9 cellular contexts compared by ENCODE assay signal in the genomic region with DNA sequence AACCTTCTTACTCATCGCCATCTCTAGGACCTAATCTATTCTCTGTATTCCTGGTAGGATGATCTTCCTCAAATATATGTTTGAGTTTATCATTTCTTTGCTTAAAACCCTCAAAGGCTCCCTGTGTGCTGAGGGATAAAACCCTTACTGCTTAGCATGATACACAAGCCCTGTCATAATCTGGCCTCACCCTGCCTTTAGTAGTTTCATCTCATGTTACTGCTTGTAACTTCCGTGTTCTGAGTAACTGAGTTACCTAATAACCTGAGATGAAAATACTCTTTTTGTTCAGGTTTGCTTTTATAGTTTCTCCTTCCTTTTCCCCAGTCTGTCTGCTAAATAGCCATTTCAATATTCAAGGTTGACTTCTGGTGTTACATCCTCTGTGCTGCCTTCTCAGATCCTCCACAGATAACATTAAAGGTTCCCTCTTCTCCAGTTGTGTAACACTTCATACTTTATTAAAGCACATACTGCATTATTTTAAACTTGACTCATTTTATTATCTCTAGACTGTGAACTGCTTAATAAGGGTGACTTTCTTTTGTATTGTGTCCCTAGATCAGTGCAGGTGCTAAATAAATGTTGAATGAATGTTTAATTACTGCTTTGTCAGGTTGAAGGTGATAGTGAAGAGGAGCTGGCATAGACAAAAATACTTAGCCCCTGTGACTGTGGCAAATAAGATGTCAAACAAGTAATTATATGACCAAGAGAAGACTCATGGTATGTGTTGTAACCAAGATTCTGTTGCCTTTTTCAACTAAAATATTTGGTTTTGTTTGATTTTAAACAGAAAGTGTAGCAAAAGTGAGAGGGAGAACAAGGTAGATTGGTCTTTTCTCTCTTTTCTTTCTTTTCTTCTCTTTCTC. TPM values are rescaled to one million over a fixed set of nuclear protein-coding genes. Genes with fewer than 3 reads are reported as not detected.
DNase-seq lines count a peak whose midpoint lies in the region; ATAC-seq and TF ChIP-seq lines count a peak whose summit lies in the region.
"Had no signal": no experiment of that assay in that cellular context is flagged by ENCODE, and none has a peak within 500 bp of the region (broad histone marks: within the 10 kb centered on the region; RNA-seq: fewer than 3 reads in every experiment).

No MANE protein-coding gene starts in this region.

- peak in 3 of 4 experiments; percentile 13 to 42 (median 42) for ATAC-seq in T-cell (replicated peaks in 1 of 4)
- peak; percentile 20 for ATAC-seq in left ventricle myocardium superior
- peak in 1 of 2 donors; percentile 47 for ATAC-seq in upper lobe of left lung (ENCODE audit: low FRiP score in 2 of 2)
- ATAC-seq in HG03039 (IDR thresholded peaks at IDR 0.05; ENCODE audit: unreplicated experiment), result no peak

- DNase-seq in activated naive CD4-positive, alpha-beta T cell treated with anti-CD3 and anti-CD28 coated beads, Interleukin-2, amount 50 U/mL, for 16 hours, result no peak
- DNase-seq in T-cell, result no peak
- DNase-seq in left ventricle myocardium superior, result no peak
- DNase-seq in upper lobe of left lung, result peak in 1 of 2 donors; percentile 31
- DNase-seq in dorsolateral prefrontal cortex, result no peak
- DNase-seq in NCI-H774 (lab: John Stamatoyannopoulos, UW), result no peak

- peaks cover 17% of the 10 kb centered on the region for H3K36me3 Mint-ChIP-seq in activated naive CD4-positive, alpha-beta T cell treated with anti-CD3 and anti-CD28 coated beads, Interleukin-2, amount 50 U/mL, for 24 hours
- peaks cover 13% of the 10 kb centered on the region for H3K36me3 Mint-ChIP-seq in T-cell

- H3K4me1 Mint-ChIP-seq in activated naive CD4-positive, alpha-beta T cell treated with anti-CD3 and anti-CD28 coated beads, Interleukin-2, amount 50 U/mL, for 24 hours, result peaks cover 70% of the 10 kb centered on the region
- peaks cover 58 to 66% (median 62%) of the 10 kb centered on the region in 3 donors for H3K4me1 Mint-ChIP-seq in T-cell

- no peaks in the 10 kb centered on the region for H3K9me3 Mint-ChIP-seq in activated naive CD4-positive, alpha-beta T cell treated with anti-CD3 and anti-CD28 coated beads, Interleukin-2, amount 50 U/mL, for 24 hours
- no peaks in the 10 kb centered on the region for H3K9me3 Mint-ChIP-seq in T-cell

- no peak overlapping the region for H3K4me3 Mint-ChIP-seq in activated naive CD4-positive, alpha-beta T cell treated with anti-CD3 and anti-CD28 coated beads, Interleukin-2, amount 50 U/mL, for 24 hours
- H3K4me3 Mint-ChIP-seq in T-cell, result no peak overlapping the region

- intact Hi-C loops in left ventricle myocardium superior (cut with micrococcal nuclease), result loop anchor here (10.0 kb wide), 1 partner anchor 209 kb away; no protein-coding TSS in a partner anchor
- intact Hi-C loops in dorsolateral prefrontal cortex (cut with DNase I), result no loop called here

- 69 to 73% methylated on average over 2 of the region's 2 CpGs for WGBS in upper lobe of left lung, 2 donors

- peak overlapping the region; percentile 1 for H3K27ac Mint-ChIP-seq in activated naive CD4-positive, alpha-beta T cell treated with anti-CD3 and anti-CD28 coated beads, Interleukin-2, amount 50 U/mL, for 24 hours
- peak overlapping the region; percentile 4 to 38 for H3K27ac Mint-ChIP-seq in T-cell

- H3K27ac ChIP-seq in upper lobe of left lung, result peak overlapping the region; percentile 2 to 46 (median 36)
- H3K27ac ChIP-seq in dorsolateral prefrontal cortex, result peak overlapping the region in 21 of 59 donors; percentile 1 to 56 (median 26)
- H3K27ac ChIP-seq: SJSA1 had no signal

- H3K27me3 Mint-ChIP-seq in activated naive CD4-positive, alpha-beta T cell treated with anti-CD3 and anti-CD28 coated beads, Interleukin-2, amount 50 U/mL, for 24 hours, result no peaks in the 10 kb centered on the region
- H3K27me3 Mint-ChIP-seq in T-cell, result no peaks in the 10 kb centered on the region

- no peak for TF ChIP-seq POLR2A in upper lobe of left lung (IDR thresholded peaks at IDR 0.05)

- POLR2A ChIA-PET in T-cell (lab: Charles Lee), result interaction anchor here in 1 of 2 donors (0.5 kb wide), 1 partner anchor 12 kb away, joined by 6 read pairs; no protein-coding TSS in a partner anchor

- H3K27me3 ChIP-seq in upper lobe of left lung, result no peaks in the 10 kb centered on the region
- no peaks in the 10 kb centered on the region for H3K27me3 ChIP-seq in dorsolateral prefrontal cortex
- H3K27me3 ChIP-seq: SJSA1 had no signal

- no peaks in the 10 kb centered on the region for H3K36me3 ChIP-seq in upper lobe of left lung

- CTCF ChIA-PET in T-cell (lab: Charles Lee), result no interaction called here

- peaks cover 19 to 33% (median 24%) of the 10 kb centered on the region in 4 donors for H3K4me1 ChIP-seq in upper lobe of left lung

- H3K9me3 ChIP-seq in upper lobe of left lung, result no peaks in the 10 kb centered on the region
- H3K9me3 ChIP-seq: SJSA1 had no signal

- TF ChIP-seq EP300 in upper lobe of left lung (IDR thresholded peaks at IDR 0.05), result no peak

- no peak for TF ChIP-seq CTCF in upper lobe of left lung (IDR thresholded peaks at IDR 0.05)
- TF ChIP-seq CTCF in dorsolateral prefrontal cortex (IDR thresholded peaks at IDR 0.05 in 54 of 56, conservative IDR thresholded peaks at IDR 0.05 in 2 of 56; ENCODE audit: low read depth in 1 of 56, partially characterized antibody in 56 of 56), result no peak

- H3K4me3 ChIP-seq in upper lobe of left lung (no peak overlapping the region), dorsolateral prefrontal cortex (no peak overlapping the region)
- H3K4me3 ChIP-seq: SJSA1 had no signal

RNA-seq across cellular contexts. Expression of a gene that starts 47.8 kb away (rescaled TPM):
- total RNA-seq in T-cell (10 to 100 TPM; 24.3 to 33.7 (median 27.8) TPM), left ventricle myocardium superior (14.3 TPM), upper lobe of left lung (10 to 100 TPM; 36.0 to 80.7 (median 50.4) TPM), dorsolateral prefrontal cortex (100 to 1,000 TPM in 24 of 120 experiments, 10 to 100 TPM in 96; 64.4 to 123 (median 91.3) TPM)
